26 cellular contexts compared by ENCODE assay signal in genomic region chr2:26016012-26016742, GRCh38. TPM values are rescaled to one million over a fixed set of nuclear protein-coding genes. Genes with fewer than 3 reads are reported as not detected.
DNase-seq lines count a peak whose midpoint lies in the region; ATAC-seq and TF ChIP-seq lines count a peak whose summit lies in the region.
"Had no signal": no experiment of that assay in that cellular context is flagged by ENCODE, and none has a peak within 500 bp of the region (broad histone marks: within the 10 kb centered on the region; RNA-seq: fewer than 3 reads in every experiment).

No MANE protein-coding gene starts in this region.

- H3K36me3 ChIP-seq in ascending aorta (no peaks in the 10 kb centered on the region), hepatocyte (replicated peaks; ENCODE audit: insufficient read depth, low read depth) (no peaks in the 10 kb centered on the region), subcutaneous abdominal adipose tissue (ENCODE audit: control insufficient read depth in 5 of 5, insufficient read depth in 5 of 5, low read length in 5 of 5) (no peaks in the 10 kb centered on the region)
- H3K36me3 ChIP-seq: BLaER1, tibial artery had no signal

- no peaks in the 10 kb centered on the region for H3K9me2 ChIP-seq in hepatocyte (replicated peaks; ENCODE audit: insufficient read depth)

- H3K4me1 ChIP-seq in ascending aorta (peaks cover 5 to 23% of the 10 kb centered on the region in 2 donors), hepatocyte (ENCODE audit: insufficient read depth) (peaks cover 31% of the 10 kb centered on the region), subcutaneous abdominal adipose tissue (ENCODE audit: control insufficient read depth in 5 of 5, insufficient read depth in 5 of 5, low read length in 5 of 5) (peaks cover 9 to 38% (median 25%) of the 10 kb centered on the region in 5 donors)
- H3K4me1 ChIP-seq: BLaER1 had no signal

- peaks cover 0 to 3% of the 10 kb centered on the region in 2 donors for H3K36me3 Mint-ChIP-seq in CD14-positive monocyte
- H3K36me3 Mint-ChIP-seq: mesothelial cell of epicardium; natural killer cell treated with Interleukin-12 subunit alpha and Interleukin-12 subunit beta and Interleukin-15 and Interleukin-18, amount 100 ng/mL, for 72 hours; stimulated activated memory B cell treated with anti-CD40 and anti-IgM and Interleukin-4, amounts not matched to agents 10 μg/mL and 1 μg/mL and 100 μg/mL, for 72 hours; T-cell had no signal

- peak overlapping the region; percentile 77 to 92 (median 85) for H3K27ac Mint-ChIP-seq in CD14-positive monocyte
- H3K27ac Mint-ChIP-seq: activated naive CD4-positive, alpha-beta T cell treated with anti-CD3 and anti-CD28 coated beads for 36 hours; activated T-cell treated with anti-CD3 and anti-CD28 coated beads, Interleukin-2, amount 50 U/mL, for 24 hours; mesothelial cell of epicardium; natural killer cell treated with Interleukin-12 subunit alpha and Interleukin-12 subunit beta and Interleukin-15 and Interleukin-18, amount 100 ng/mL, for 72 hours; stimulated activated memory B cell treated with anti-CD40 and anti-IgM and Interleukin-4, amounts not matched to agents 10 μg/mL and 1 μg/mL and 100 μg/mL, for 72 hours; T-cell had no signal

- H3K4me3 ChIP-seq in ascending aorta: peak overlapping the region in 1 of 2 donors; percentile 32
- no peak overlapping the region for H3K4me3 ChIP-seq in hepatocyte
- no peak overlapping the region for H3K4me3 ChIP-seq in subcutaneous abdominal adipose tissue (ENCODE audit: low read depth in 1 of 5, low read length in 5 of 5)
- H3K4me3 ChIP-seq: BLaER1, tibial artery had no signal

- peaks cover 66% of the 10 kb centered on the region for H3K4me1 Mint-ChIP-seq in CD14-positive monocyte
- H3K4me1 Mint-ChIP-seq: central memory CD8-positive, alpha-beta T cell had no signal

- H3K9me3 ChIP-seq in ascending aorta (no peaks in the 10 kb centered on the region), hepatocyte (ENCODE audit: low read depth) (no peaks in the 10 kb centered on the region), subcutaneous abdominal adipose tissue (ENCODE audit: control insufficient read depth in 5 of 5, low read length in 5 of 5) (no peaks in the 10 kb centered on the region)
- H3K9me3 ChIP-seq: BLaER1, tibial artery had no signal

- WGBS in hepatocyte (ENCODE audit: low lambda C conversion rate, missing lambda C conversion rate): 86% methylated on average over 13 of the region's 13 CpGs

- peak overlapping the region in 3 of 5 donors; percentile 39 to 77 (median 42) for H3K9ac ChIP-seq in subcutaneous abdominal adipose tissue (ENCODE audit: low read length in 5 of 5)
- H3K9ac ChIP-seq: BLaER1, parathyroid adenoma had no signal

- intact Hi-C loops in CD14-positive monocyte (cut with micrococcal nuclease) (no loop called here), ascending aorta (cut with DNase I) (no loop called here)

- H2AFZ ChIP-seq in hepatocyte: no peak overlapping the region
- H2AFZ ChIP-seq: parathyroid adenoma had no signal

- no peak for ATAC-seq in HG02763 (IDR thresholded peaks at IDR 0.05; ENCODE audit: unreplicated experiment)
- no peak for ATAC-seq in GM21528 (IDR thresholded peaks at IDR 0.05; ENCODE audit: low FRiP score, unreplicated experiment)
- ATAC-seq: natural killer cell treated with Interleukin-12 subunit alpha and Interleukin-12 subunit beta and Interleukin-15 and Interleukin-18, amount 100 ng/mL, for 72 hours; stimulated activated memory B cell treated with anti-CD40 and anti-IgM and Interleukin-4, amounts not matched to agents 10 μg/mL and 1 μg/mL and 100 μg/mL, for 72 hours; T-cell had no signal

- H3K79me2 ChIP-seq in hepatocyte: no peaks in the 10 kb centered on the region
- H3K79me2 ChIP-seq: parathyroid adenoma had no signal

- no peaks in the 10 kb centered on the region for H3K27me3 ChIP-seq in ascending aorta
- H3K27me3 ChIP-seq in hepatocyte: no peaks in the 10 kb centered on the region
- H3K27me3 ChIP-seq in subcutaneous abdominal adipose tissue (ENCODE audit: control insufficient read depth in 5 of 5, insufficient read depth in 4 of 5, low read length in 5 of 5): peaks cover 0 to 5% (median 0%) of the 10 kb centered on the region in 5 donors
- H3K27me3 ChIP-seq: BLaER1, tibial artery had no signal

- peak overlapping the region; percentile 64 to 72 for H3K27ac ChIP-seq in ascending aorta
- H3K27ac ChIP-seq in hepatocyte: peak overlapping the region; percentile 37
- peak overlapping the region; percentile 53 for H3K27ac ChIP-seq in subcutaneous abdominal adipose tissue (ENCODE audit: low read depth, low read length)
- H3K27ac ChIP-seq: BLaER1, tibial artery had no signal

- peak overlapping the region; percentile 20 to 73 for H3K4me3 Mint-ChIP-seq in CD14-positive monocyte
- H3K4me3 Mint-ChIP-seq: activated naive CD4-positive, alpha-beta T cell treated with anti-CD3 and anti-CD28 coated beads for 36 hours; activated T-cell treated with anti-CD3 and anti-CD28 coated beads, Interleukin-2, amount 50 U/mL, for 24 hours; central memory CD8-positive, alpha-beta T cell; mesothelial cell of epicardium; natural killer cell treated with Interleukin-12 subunit alpha and Interleukin-12 subunit beta and Interleukin-15 and Interleukin-18, amount 100 ng/mL, for 72 hours; stimulated activated memory B cell treated with anti-CD40 and anti-IgM and Interleukin-4, amounts not matched to agents 10 μg/mL and 1 μg/mL and 100 μg/mL, for 72 hours; T-cell had no signal

- DNase-seq in CD14-positive monocyte (ENCODE audit: low spot score) (no peak), ascending aorta (ENCODE audit: low spot score in 2 of 2) (no peak), hepatocyte (ENCODE audit: low spot score) (no peak), mesenteric fat pad (ENCODE audit: low spot score) (no peak), NCI-H524 treated with DMSO at 0.1 percent for 48 hours (lab: John Stamatoyannopoulos, UW) (no peak)
- DNase-seq: ACHN; activated naive CD4-positive, alpha-beta T cell treated with anti-CD3 and anti-CD28 coated beads for 36 hours; activated T-cell treated with anti-CD3 and anti-CD28 coated beads, Interleukin-2, amount 50 U/mL, for 24 hours; anterior cingulate cortex; erythroblast; head of caudate nucleus; NCI-H1092 treated with DMSO at 0.1 percent for 48 hours; NCI-H2029; NCI-H2227 treated with DMSO at 0.1 percent for 48 hours; stimulated activated CD4-positive, alpha-beta T cell treated with anti-CD3 and anti-CD28 coated beads, Interleukin-2, amount 100 ng/mL, for 24 hours; T-cell; tibial artery had no signal

- H3K9me3 Mint-ChIP-seq in CD14-positive monocyte: peaks cover 0 to 2% (median 0%) of the 10 kb centered on the region in 7 donors
- H3K9me3 Mint-ChIP-seq: activated naive CD4-positive, alpha-beta T cell treated with anti-CD3 and anti-CD28 coated beads for 36 hours; activated T-cell treated with anti-CD3 and anti-CD28 coated beads, Interleukin-2, amount 50 U/mL, for 24 hours; central memory CD8-positive, alpha-beta T cell; mesothelial cell of epicardium; natural killer cell treated with Interleukin-12 subunit alpha and Interleukin-12 subunit beta and Interleukin-15 and Interleukin-18, amount 100 ng/mL, for 72 hours; stimulated activated memory B cell treated with anti-CD40 and anti-IgM and Interleukin-4, amounts not matched to agents 10 μg/mL and 1 μg/mL and 100 μg/mL, for 72 hours; T-cell had no signal

- no peak overlapping the region for H3K4me2 ChIP-seq in hepatocyte
- H3K4me2 ChIP-seq: BLaER1 had no signal

- no peak for TF ChIP-seq CTCF in CD14-positive monocyte (IDR thresholded peaks at IDR 0.05)
- no peak for TF ChIP-seq CTCF in ascending aorta (IDR thresholded peaks at IDR 0.05)
- TF ChIP-seq CTCF in hepatocyte (IDR thresholded peaks at IDR 0.05; ENCODE audit: poor library complexity): no peak

- H3K27me3 Mint-ChIP-seq in CD14-positive monocyte (ENCODE audit: low read depth in 3 of 3): no peaks in the 10 kb centered on the region
- H3K27me3 Mint-ChIP-seq: activated T-cell treated with anti-CD3 and anti-CD28 coated beads, Interleukin-2, amount 50 U/mL, for 24 hours; central memory CD8-positive, alpha-beta T cell; natural killer cell treated with Interleukin-12 subunit alpha and Interleukin-12 subunit beta and Interleukin-15 and Interleukin-18, amount 100 ng/mL, for 72 hours; stimulated activated memory B cell treated with anti-CD40 and anti-IgM and Interleukin-4, amounts not matched to agents 10 μg/mL and 1 μg/mL and 100 μg/mL, for 72 hours; T-cell had no signal

- no peaks in the 10 kb centered on the region for H4K20me1 ChIP-seq in hepatocyte (ENCODE audit: insufficient read depth, poor library complexity, severe bottlenecking)
- H4K20me1 ChIP-seq: BLaER1 had no signal

RNA-seq across cellular contexts. Expression of gene RAB10, which starts 17.7 kb away (rescaled TPM):
- 100 to 1,000 TPM; 202 to 258 TPM for polyA plus RNA-seq in CD14-positive monocyte
- 181 TPM for total RNA-seq in ascending aorta
- 110 and 122 TPM in 2 replicates for total RNA-seq in hepatocyte
- 100 and 107 TPM in 2 replicates for polyA plus RNA-seq in hepatocyte
- total RNA-seq in mesenteric fat pad: 118 TPM

RNA-seq across cellular contexts. Expression of gene KIF3C, which starts 33.9 kb away (rescaled TPM):
- polyA plus RNA-seq in CD14-positive monocyte (under 1 TPM; 0.28 to 0.47 TPM), hepatocyte (6.9 and 10.9 TPM in 2 replicates)
- total RNA-seq in ascending aorta (11.9 TPM), hepatocyte (6.5 and 8.4 TPM in 2 replicates), mesenteric fat pad (7.4 TPM)
